8 cellular contexts compared by ENCODE assay signal in the genomic region with DNA sequence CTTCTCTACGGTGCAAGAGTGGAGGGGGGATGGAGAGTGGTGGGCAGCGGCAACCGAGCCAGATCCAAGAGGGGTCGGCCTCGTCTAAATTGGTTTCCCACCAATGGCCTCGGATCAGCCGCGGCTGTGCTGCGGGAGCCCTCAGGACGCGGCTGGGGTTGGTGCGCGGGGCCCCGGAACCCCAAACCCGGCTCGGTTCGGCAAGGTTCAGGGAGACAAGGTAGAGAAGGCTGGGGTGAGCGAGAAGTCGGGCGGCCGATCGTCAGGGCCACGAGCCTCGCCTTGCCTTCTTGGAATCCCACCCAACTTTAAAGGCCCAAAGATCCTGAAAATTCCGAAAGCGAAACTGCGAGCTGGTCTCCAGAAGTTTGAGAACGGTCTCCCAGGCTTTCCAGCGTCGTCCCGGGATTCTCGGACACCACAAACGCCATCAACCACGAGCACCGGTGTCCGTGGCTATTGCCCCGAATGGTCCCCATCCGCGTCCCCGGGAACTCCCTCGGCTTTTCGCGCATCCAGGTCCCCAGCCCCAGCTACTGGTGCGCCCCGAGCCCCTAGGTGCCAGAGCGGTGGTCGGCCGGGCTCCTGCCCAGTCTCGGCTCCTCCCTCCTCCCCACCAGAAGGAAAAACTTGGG. TPM values are rescaled to one million over a fixed set of nuclear protein-coding genes. Genes with fewer than 3 reads are reported as not detected.
A peak's percentile ranks its signal among the peaks of the same experiment; 100 is the strongest.
DNase-seq lines count a peak whose midpoint lies in the region; ATAC-seq and TF ChIP-seq lines count a peak whose summit lies in the region.

No MANE protein-coding gene starts in this region.

- H3K23ac ChIP-seq in mesendoderm (ENCODE audit: low read length) = no peak overlapping the region

- H2AK5ac ChIP-seq in mesendoderm (ENCODE audit: low read length) = no peak overlapping the region

- H3K4me1 ChIP-seq in mesendoderm (ENCODE audit: control insufficient read depth, low read depth, low read length) (peaks cover 5% of the 10 kb centered on the region), tibial artery (peaks cover 0 to 53% (median 44%) of the 10 kb centered on the region in 4 donors)

- H2BK5ac ChIP-seq in mesendoderm (ENCODE audit: low read length) = no peak overlapping the region

- H3K27ac Mint-ChIP-seq in central memory CD8-positive, alpha-beta T cell (ENCODE audit: low read depth) = no peak overlapping the region

- no CpG with 5 or more reads among the region's 49 CpGs for WGBS in mesendoderm (ENCODE audit: extremely low coverage, insufficient coverage, low lambda C conversion rate)

- H3K27me3 ChIP-seq in mesendoderm (ENCODE audit: insufficient read depth, low read length, poor library complexity) (peaks cover 4% of the 10 kb centered on the region), tibial artery (peaks cover 0 to 56% of the 10 kb centered on the region in 2 donors)

- H2BK15ac ChIP-seq in mesendoderm (replicated peaks; ENCODE audit: low read depth) = no peak overlapping the region

- H3K9me3 ChIP-seq in tibial artery = no peaks in the 10 kb centered on the region

- H3K36me3 ChIP-seq in mesendoderm (ENCODE audit: control insufficient read depth, insufficient read depth, low read length) (no peaks in the 10 kb centered on the region), tibial artery (no peaks in the 10 kb centered on the region)

- H4K5ac ChIP-seq in mesendoderm (ENCODE audit: low read length) = no peak overlapping the region

- no peaks in the 10 kb centered on the region for H3K27me3 Mint-ChIP-seq in central memory CD8-positive, alpha-beta T cell

- H3K4ac ChIP-seq in mesendoderm (ENCODE audit: low read depth, low read length) = no peak overlapping the region

- peak overlapping the region; percentile 80 for H3K56ac ChIP-seq in mesendoderm (ENCODE audit: low read length)

- intact Hi-C loops in tibial artery (cut with DNase I; ENCODE audit: low total_unique reads) = no loop called here

- no peak for TF ChIP-seq CTCF in tibial artery (IDR thresholded peaks at IDR 0.05)

- H3K4me3 Mint-ChIP-seq in central memory CD8-positive, alpha-beta T cell = peak overlapping the region; percentile 98

- ATAC-seq in central memory CD8-positive, alpha-beta T cell (replicated peaks; ENCODE audit: extremely low read depth, poor library complexity, severe bottlenecking) = no peak

- H3K9me3 Mint-ChIP-seq in central memory CD8-positive, alpha-beta T cell = no peaks in the 10 kb centered on the region

- H3K18ac ChIP-seq in mesendoderm (ENCODE audit: low read length) = peak overlapping the region; percentile 41

- H3K4me2 ChIP-seq in mesendoderm (ENCODE audit: low read length) = peak overlapping the region; percentile 58

- no peaks in the 10 kb centered on the region for H3K79me2 ChIP-seq in mesendoderm (ENCODE audit: control insufficient read depth, insufficient read depth, low read length)

- H2BK120ac ChIP-seq in mesendoderm (ENCODE audit: low read depth, low read length) = peak overlapping the region; percentile 13

- H4K8ac ChIP-seq in mesendoderm (ENCODE audit: low read depth, low read length) = no peak overlapping the region

- peaks cover 1% of the 10 kb centered on the region for H3K79me1 ChIP-seq in mesendoderm (ENCODE audit: low read length)

- no peak overlapping the region for H3K27ac ChIP-seq in mesendoderm (ENCODE audit: low read depth, low read length)
- H3K27ac ChIP-seq in tibial artery = peak overlapping the region; percentile 29 to 42

- H3K4me3 ChIP-seq in mesendoderm (ENCODE audit: low read length) (peak overlapping the region; percentile 17), tibial artery (peak overlapping the region; percentile 55 to 68)

- peak; percentile 37 for DNase-seq in activated T-cell treated with anti-CD3 and anti-CD28 coated beads, Interleukin-2, amount 50 U/mL, for 1 hour
- DNase-seq in activated T-cell treated with anti-CD3 and anti-CD28 coated beads for 4 hours = no peak
- DNase-seq in central memory CD8-positive, alpha-beta T cell (ENCODE audit: low spot score in 2 of 2) = no peak
- peak; percentile 49 for DNase-seq in mesendoderm
- no peak for DNase-seq in tibial artery
- no peak for DNase-seq in NCI-H345 treated with DMSO at 0.1 percent for 48 hours (lab: John Stamatoyannopoulos, UW; ENCODE audit: unreplicated experiment)
- DNase-seq in DMS153 (lab: John Stamatoyannopoulos, UW) = no peak
- DNase-seq in NOMO-1 treated with DMSO at 0.1 percent for 48 hours (lab: John Stamatoyannopoulos, UW; ENCODE audit: unreplicated experiment) = no peak

- H3K36me3 Mint-ChIP-seq in central memory CD8-positive, alpha-beta T cell (ENCODE audit: insufficient read depth) = peaks cover 28% of the 10 kb centered on the region

- H3K4me1 Mint-ChIP-seq in central memory CD8-positive, alpha-beta T cell = peaks cover 70% of the 10 kb centered on the region

- peak overlapping the region; percentile 53 for H3K9ac ChIP-seq in mesendoderm (ENCODE audit: low read length)

RNA-seq across cellular contexts. Expression of a gene that starts 3.3 kb away (rescaled TPM):
- 1.1 TPM for polyA plus RNA-seq in mesendoderm (2013, experiment 1 of 2)
- 1.0 TPM for polyA plus RNA-seq in mesendoderm (2013, experiment 2 of 2)

Comparison
In these comparisons a context has a peak if more than half of its experiments do, and no peak if none do; other contexts are left out.
1. DNase-seq: peak in activated T-cell treated with anti-CD3 and anti-CD28 coated beads, Interleukin-2, amount 50 U/mL, for 1 hour (single experiment) and mesendoderm (single experiment); none in activated T-cell treated with anti-CD3 and anti-CD28 coated beads for 4 hours (single experiment), central memory CD8-positive, alpha-beta T cell (0 of 2), tibial artery (0 of 2), NCI-H345 treated with DMSO at 0.1 percent for 48 hours (single experiment), DMS153 (single experiment) and NOMO-1 treated with DMSO at 0.1 percent for 48 hours (single experiment).